In genomic region chr2:200664770-200665494, GRCh38 we compare ENCODE assay signal across 26 cellular contexts.
"Had no signal": no experiment of that assay in that cellular context is flagged by ENCODE, and none has a peak within 500 bp of the region (broad histone marks: within the 10 kb centered on the region; RNA-seq: fewer than 3 reads in every experiment).

No MANE protein-coding gene starts in this region.

- ATAC-seq: activated CD4-positive, alpha-beta T cell treated with anti-CD3 and anti-CD28 coated beads for 36 hours; activated naive CD4-positive, alpha-beta T cell treated with anti-CD3 and anti-CD28 coated beads, Interleukin-2, amount 50 U/mL, for 72 hours; activated T-helper 17 cell treated with anti-CD3 and anti-CD28 coated beads, Interleukin-2, amount 50 U/mL, for 72 hours; left ventricle myocardium superior had no signal

- H3K27ac ChIP-seq: ascending aorta, brain microvascular endothelial cell, sigmoid colon, thoracic aorta had no signal

- H3K4me3 ChIP-seq: ascending aorta, sigmoid colon, smooth muscle cell, thoracic aorta had no signal

- H3K4me2 ChIP-seq: smooth muscle cell had no signal

- H3K27me3 ChIP-seq: ascending aorta, brain microvascular endothelial cell, sigmoid colon had no signal

- H3K4me1 ChIP-seq: ascending aorta, sigmoid colon had no signal

- H3K36me3 ChIP-seq: ascending aorta, brain microvascular endothelial cell, sigmoid colon, thoracic aorta had no signal

- DNase-seq: activated B cell treated with CpG ODN at 0.5 μM for 24 hours; activated CD4-positive, alpha-beta T cell treated with anti-CD3 and anti-CD28 coated beads for 36 hours; activated CD4-positive, alpha-beta T cell treated with anti-CD3 and anti-CD28 coated beads, Interleukin-2, amount 50 U/mL, for 4 hours; activated CD8-positive, alpha-beta memory T cell treated with anti-CD3 and anti-CD28 coated beads for 24 hours; activated CD8-positive, alpha-beta memory T cell treated with anti-CD3 and anti-CD28 coated beads, Interleukin-2, amount 50 U/mL, for 4 hours; activated T-cell treated with anti-CD3 and anti-CD28 coated beads, Interleukin-2, amount 50 U/mL, for 24 hours; brain microvascular endothelial cell; central memory CD4-positive, alpha-beta T cell; dermis blood vessel endothelial cell; effector CD8-positive, alpha-beta T cell; erythroblast; foreskin melanocyte; hippocampal formation; left ventricle myocardium superior; mammary epithelial cell; nephron progenitor cell; sigmoid colon; stimulated activated CD4-positive, alpha-beta T cell treated with anti-CD3 and anti-CD28 coated beads, Interleukin-15, amount 100 ng/mL, for 24 hours; stimulated activated naive CD4-positive, alpha-beta T cell; T-helper 1 cell; T-helper 9 cell had no signal

- H3K9me3 ChIP-seq: ascending aorta, sigmoid colon, thoracic aorta had no signal
